8 cellular contexts compared by ENCODE assay signal in genomic region chr20:10453241-10453640, GRCh38. TPM values are rescaled to one million over a fixed set of nuclear protein-coding genes. Genes with fewer than 3 reads are reported as not detected.
A peak's percentile ranks its signal among the peaks of the same experiment; 100 is the strongest.
DNase-seq lines count a peak whose midpoint lies in the region; ATAC-seq and TF ChIP-seq lines count a peak whose summit lies in the region.

No MANE protein-coding gene starts in this region.

- peaks cover 19% of the 10 kb centered on the region for H3K4me1 Mint-ChIP-seq in activated CD8-positive, alpha-beta memory T cell treated with anti-CD3 and anti-CD28 coated beads, Interleukin-2, amount 10 ng/mL, durations not matched to agents 7 days and 5 days
- H3K4me1 Mint-ChIP-seq in endodermal cell (peaks cover 3% of the 10 kb centered on the region), type B pancreatic cell (ENCODE audit: unreplicated experiment) (no peaks in the 10 kb centered on the region)

- no peaks in the 10 kb centered on the region for H3K27me3 Mint-ChIP-seq in activated CD8-positive, alpha-beta memory T cell treated with anti-CD3 and anti-CD28 coated beads, Interleukin-2, amount 10 ng/mL, durations not matched to agents 7 days and 5 days
- H3K27me3 Mint-ChIP-seq in endodermal cell (ENCODE audit: insufficient read depth) (no peaks in the 10 kb centered on the region), type B pancreatic cell (no peaks in the 10 kb centered on the region)

- H3K27me3 ChIP-seq in endodermal cell (ENCODE audit: control insufficient read depth, insufficient read depth, low read length, poor library complexity, severe bottlenecking): no peaks in the 10 kb centered on the region

- 96% methylated on average over 3 of the region's 5 CpGs; no CpG with 5 or more reads in 1 of the 2 experiments for WGBS in endodermal cell (ENCODE audit: insufficient coverage in 1 of 2, insufficient read length in 1 of 2), 2 experiments

- H3K27ac Mint-ChIP-seq in activated CD8-positive, alpha-beta memory T cell treated with anti-CD3 and anti-CD28 coated beads, Interleukin-2, amount 10 ng/mL, durations not matched to agents 7 days and 5 days: peak overlapping the region; percentile 67
- H3K27ac Mint-ChIP-seq in endodermal cell (peak overlapping the region; percentile 4), type B pancreatic cell (no peak overlapping the region)

- peak; percentile 66 for DNase-seq in activated CD8-positive, alpha-beta memory T cell treated with anti-CD3 and anti-CD28 coated beads, Interleukin-2, amount 10 ng/mL, durations not matched to agents 7 days and 5 days
- no peak for DNase-seq in activated CD8-positive, alpha-beta memory T cell treated with anti-CD3 and anti-CD28 coated beads, Interleukin-2, amount 50 U/mL, for 4 hours
- DNase-seq in NCI-H2029 (lab: John Stamatoyannopoulos, UW) (peak; percentile 39), endodermal cell (no peak), type B pancreatic cell (ENCODE audit: extremely low spot score, unreplicated experiment) (no peak), NCI-H345 treated with DMSO at 0.1 percent for 48 hours (lab: John Stamatoyannopoulos, UW; ENCODE audit: unreplicated experiment) (no peak), NCI-H1417 (lab: John Stamatoyannopoulos, UW) (no peak)

- CTCF ChIA-PET in activated CD8-positive, alpha-beta memory T cell treated with anti-CD3 and anti-CD28 coated beads, Interleukin-2, amount 10 ng/mL, durations not matched to agents 7 days and 5 days (lab: Charles Lee): interaction anchor here (0.7 to 2.5 kb wide), 5 partner anchors 14 to 83 kb away, joined by 3 to 9 read pairs (median 5); partner anchors contain the start of genes MKKS and SLX4IP

- peak overlapping the region; percentile 10 for H3K4me3 Mint-ChIP-seq in activated CD8-positive, alpha-beta memory T cell treated with anti-CD3 and anti-CD28 coated beads, Interleukin-2, amount 10 ng/mL, durations not matched to agents 7 days and 5 days
- H3K4me3 Mint-ChIP-seq in endodermal cell (no peak overlapping the region), type B pancreatic cell (no peak overlapping the region)

- peaks cover 5% of the 10 kb centered on the region for H3K9me3 Mint-ChIP-seq in activated CD8-positive, alpha-beta memory T cell treated with anti-CD3 and anti-CD28 coated beads, Interleukin-2, amount 10 ng/mL, durations not matched to agents 7 days and 5 days (ENCODE audit: low read depth)
- H3K9me3 Mint-ChIP-seq in endodermal cell (peaks cover 2% of the 10 kb centered on the region), type B pancreatic cell (peaks cover 8% of the 10 kb centered on the region)

- H3K4me3 ChIP-seq in endodermal cell (ENCODE audit: low read length): no peak overlapping the region

- H3K9me3 ChIP-seq in endodermal cell (ENCODE audit: control insufficient read depth, low read length): peaks cover 9% of the 10 kb centered on the region

- no peaks in the 10 kb centered on the region for H3K4me1 ChIP-seq in endodermal cell (ENCODE audit: control insufficient read depth, insufficient read depth, low read length)

- no peak overlapping the region for H3K9ac ChIP-seq in endodermal cell (ENCODE audit: extremely low read depth, low read length, poor library complexity, severe bottlenecking)

- ATAC-seq in activated CD8-positive, alpha-beta memory T cell treated with anti-CD3 and anti-CD28 coated beads, Interleukin-2, amount 10 ng/mL, durations not matched to agents 7 days and 5 days: peak; percentile 87
- ATAC-seq in HG02759 (IDR thresholded peaks at IDR 0.05; ENCODE audit: unreplicated experiment): peak; percentile 94

- no peak for TF ChIP-seq CTCF in endodermal cell (conservative IDR thresholded peaks at IDR 0.05)
- no peak for TF ChIP-seq CTCF in type B pancreatic cell (conservative IDR thresholded peaks at IDR 0.05)

- no peaks in the 10 kb centered on the region for H3K36me3 ChIP-seq in endodermal cell (ENCODE audit: control insufficient read depth, insufficient read depth, low read length)

- H3K36me3 Mint-ChIP-seq in activated CD8-positive, alpha-beta memory T cell treated with anti-CD3 and anti-CD28 coated beads, Interleukin-2, amount 10 ng/mL, durations not matched to agents 7 days and 5 days: peaks cover 15% of the 10 kb centered on the region
- H3K36me3 Mint-ChIP-seq in endodermal cell (ENCODE audit: low read depth) (peaks cover 7% of the 10 kb centered on the region), type B pancreatic cell (peaks cover 7% of the 10 kb centered on the region)

- no peak overlapping the region for H3K27ac ChIP-seq in endodermal cell (ENCODE audit: low read depth, low read length)

RNA-seq across cellular contexts. Expression of gene SLX4IP, which starts 18.1 kb away (rescaled TPM):
- total RNA-seq in activated CD8-positive, alpha-beta memory T cell treated with anti-CD3 and anti-CD28 coated beads, Interleukin-2, amount 10 ng/mL, durations not matched to agents 7 days and 5 days: 1 to 10 TPM; 6.0 to 6.1 TPM
- total RNA-seq in endodermal cell (1 to 10 TPM; 9.2 to 9.5 TPM), type B pancreatic cell (ENCODE audit: low replicate concordance) (6.6 and 8.5 TPM in 2 replicates)
- 5.1 TPM for polyA plus RNA-seq in endodermal cell (2013, experiment 1 of 2)
- polyA plus RNA-seq in endodermal cell (2013, experiment 2 of 2): 5.3 TPM

RNA-seq across cellular contexts. Expression of gene MKKS, which starts 19.2 kb away (rescaled TPM):
- total RNA-seq in activated CD8-positive, alpha-beta memory T cell treated with anti-CD3 and anti-CD28 coated beads, Interleukin-2, amount 10 ng/mL, durations not matched to agents 7 days and 5 days: 1 to 10 TPM; 6.6 to 7.5 TPM
- 10 to 100 TPM; 13.2 to 13.8 TPM for total RNA-seq in endodermal cell
- 22.0 TPM for polyA plus RNA-seq in endodermal cell (2013, experiment 1 of 2)
- 22.1 TPM for polyA plus RNA-seq in endodermal cell (2013, experiment 2 of 2)
- 16.2 and 19.9 TPM in 2 replicates for total RNA-seq in type B pancreatic cell (ENCODE audit: low replicate concordance)

Comparison
In these comparisons a context has a peak if more than half of its experiments do, and no peak if none do; other contexts are left out.
1. DNase-seq: peak in activated CD8-positive, alpha-beta memory T cell treated with anti-CD3 and anti-CD28 coated beads, Interleukin-2, amount 10 ng/mL, durations not matched to agents 7 days and 5 days (single experiment) and NCI-H2029 (single experiment); none in activated CD8-positive, alpha-beta memory T cell treated with anti-CD3 and anti-CD28 coated beads, Interleukin-2, amount 50 U/mL, for 4 hours (single experiment), endodermal cell (single experiment), type B pancreatic cell (single experiment), NCI-H345 treated with DMSO at 0.1 percent for 48 hours (single experiment) and NCI-H1417 (0 of 3).